In genomic region chrX:149504915-149505651, GRCh38 we compare ENCODE assay signal across 8 cellular contexts. TPM values are rescaled to one million over a fixed set of nuclear protein-coding genes. Genes with fewer than 3 reads are reported as not detected.
A peak's percentile ranks its signal among the peaks of the same experiment; 100 is the strongest.
DNase-seq lines count a peak whose midpoint lies in the region; ATAC-seq and TF ChIP-seq lines count a peak whose summit lies in the region.

Gene IDS, minus strand, starts transcription at chrX:149505306. Its CDS starts 169 bp downstream, at chrX:149505137.

- TF ChIP-seq CTCF in epithelial cell of esophagus (IDR thresholded peaks at IDR 0.05; ENCODE audit: insufficient read depth, low read depth, low read length, missing control alignments), result no peak
- TF ChIP-seq CTCF in mucosa of descending colon (IDR thresholded peaks at IDR 0.05), result no peak

- H3K9me3 ChIP-seq in mucosa of descending colon, result no peaks in the 10 kb centered on the region

- no peaks in the 10 kb centered on the region for H3K4me1 ChIP-seq in mucosa of descending colon (ENCODE audit: low read depth)

- H3K36me3 ChIP-seq in mucosa of descending colon (ENCODE audit: low read depth), result no peaks in the 10 kb centered on the region

- intact Hi-C loops in mucosa of descending colon (cut with DNase I, micrococcal nuclease), result no loop called here

- DNase-seq in DMS 273 treated with DMSO at 0.1 percent for 48 hours (lab: John Stamatoyannopoulos, UW), result peak; percentile 74
- peak; percentile 49 for DNase-seq in HuH-7.5 (ENCODE audit: low spot score)
- DNase-seq in OCI-M1 (lab: John Stamatoyannopoulos, UW), result peak; percentile 93
- peak; percentile 67 for DNase-seq in activated T-cell treated with anti-CD3 and anti-CD28 coated beads for 4 hours
- DNase-seq in epithelial cell of esophagus (ENCODE audit: low read depth), result peak; percentile 90
- peak; percentile 92 to 95 (median 92) for DNase-seq in mucosa of descending colon
- peak; percentile 47 to 72 for DNase-seq in stimulated activated CD8-positive, alpha-beta memory T cell treated with anti-CD3 and anti-CD28 coated beads, Interleukin-4, amount 100 ng/mL, for 1 hour (ENCODE audit: low read depth in 2 of 2, low spot score in 1 of 2)

- H3K4me3 ChIP-seq in epithelial cell of esophagus (ENCODE audit: low read length) (peak within 1 kb of the TSS; percentile 57), mucosa of descending colon (peak within 1 kb of the TSS; percentile 26)

- ATAC-seq in GM21526 (IDR thresholded peaks at IDR 0.05; ENCODE audit: low FRiP score, unreplicated experiment) (peak; percentile 65), mucosa of descending colon (peak; percentile 96)

RNA-seq across cellular contexts. Expression of gene IDS, which starts in this region (rescaled TPM):
- 10 to 100 TPM; 38.7 to 84.3 (median 54.7) TPM for total RNA-seq in mucosa of descending colon

Comparison
In these comparisons a context has a peak if more than half of its experiments do, and no peak if none do; other contexts are left out.
1. Peak in every context shown above with its lines: DNase-seq, ATAC-seq and H3K4me3 ChIP-seq.